In the genomic region with DNA sequence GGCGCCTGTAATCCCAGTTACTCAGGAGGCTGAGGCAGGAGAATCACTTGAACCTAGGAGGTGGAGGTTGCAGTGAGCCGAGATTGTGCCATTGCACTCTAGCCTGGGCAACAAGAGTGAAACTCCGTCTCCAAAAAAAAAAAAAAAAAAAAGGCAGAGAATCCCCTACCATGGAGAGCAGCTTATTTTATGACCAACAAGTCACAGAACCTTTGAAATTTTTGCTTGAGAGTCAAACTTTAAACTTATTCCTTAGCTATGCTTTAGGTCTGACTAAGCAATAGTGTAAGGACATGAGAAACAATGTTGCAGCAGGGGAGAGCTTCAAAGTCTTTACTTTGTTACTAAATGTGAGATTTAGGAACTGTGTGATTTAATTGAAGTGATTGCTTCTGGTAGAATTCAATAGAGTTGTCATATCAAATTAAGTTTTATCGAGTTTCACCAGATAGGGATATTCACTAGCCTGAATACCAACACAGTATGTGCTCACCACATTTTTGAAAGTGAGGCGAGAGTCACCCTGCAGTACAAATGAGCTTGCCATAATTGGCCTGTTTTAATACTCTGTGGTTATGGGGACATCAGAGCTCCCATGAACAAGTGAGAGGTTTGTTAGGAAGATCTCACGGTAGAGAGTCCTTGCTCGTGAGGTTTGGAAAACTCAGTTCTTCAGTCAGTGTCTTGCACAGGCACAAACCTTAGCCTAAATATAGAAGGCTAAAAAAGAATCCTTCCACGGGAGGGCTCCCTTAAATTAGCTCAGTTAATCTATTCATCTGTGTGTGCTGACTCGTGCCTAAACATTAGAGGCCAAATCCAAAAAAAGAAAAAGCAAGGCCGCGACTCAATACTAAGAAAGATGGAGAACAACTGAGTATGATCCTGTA, we compare ENCODE assay signal across 16 cellular contexts.
DNase-seq lines count a peak whose midpoint lies in the region; ATAC-seq and TF ChIP-seq lines count a peak whose summit lies in the region.
"Had no signal": no experiment of that assay in that cellular context is flagged by ENCODE, and none has a peak within 500 bp of the region (broad histone marks: within the 10 kb centered on the region; RNA-seq: fewer than 3 reads in every experiment).

No MANE protein-coding gene starts in this region.

- no peaks in the 10 kb centered on the region for H3K27me3 Mint-ChIP-seq in H9 (ENCODE audit: low read depth)

- H3K4me2 ChIP-seq in H9 (ENCODE audit: insufficient read depth, insufficient read length, low read length) (no peak overlapping the region), PC-9 (no peak overlapping the region)

- WGBS in H9 (ENCODE audit: extremely low coverage, insufficient read length, low lambda C conversion rate) = no CpG with 5 or more reads among the region's 11 CpGs
- WGBS in right cardiac atrium = 61% methylated on average over 9 of the region's 11 CpGs

- CTCF ChIA-PET in PC-9 (lab: Charles Lee) = no interaction called here

- H3K27me3 ChIP-seq in H9 (ENCODE audit: insufficient read depth, low read length) (no peaks in the 10 kb centered on the region), right cardiac atrium (ENCODE audit: control insufficient read depth, insufficient read depth) (no peaks in the 10 kb centered on the region), stomach smooth muscle (ENCODE audit: control insufficient read depth in 1 of 2, insufficient read depth in 2 of 2, low read length in 2 of 2) (no peaks in the 10 kb centered on the region), PC-9 (ENCODE audit: insufficient read depth, low read depth) (no peaks in the 10 kb centered on the region)
- H3K27me3 ChIP-seq: colonic mucosa had no signal

- H4K20me1 ChIP-seq in H9 (ENCODE audit: control insufficient read depth, insufficient read depth, insufficient read length) = no peaks in the 10 kb centered on the region
- no peaks in the 10 kb centered on the region for H4K20me1 ChIP-seq in PC-9 (ENCODE audit: insufficient read depth)

- no peak overlapping the region for H2BK5ac ChIP-seq in H9 (ENCODE audit: insufficient read length, low read length)

- H3K4me1 Mint-ChIP-seq in H9 = peaks cover 59 to 72% of the 10 kb centered on the region in 2 experiments

- H3K23me2 ChIP-seq in H9 (ENCODE audit: insufficient read length, low read depth, low read length, poor library complexity, severe bottlenecking) = no peaks in the 10 kb centered on the region

- no peak overlapping the region for H3T11ph ChIP-seq in H9 (ENCODE audit: low read length)

- peak in 1 of 2 donors; percentile 27 for ATAC-seq in right cardiac atrium
- ATAC-seq: activated T-cell treated with anti-CD3 and anti-CD28 coated beads, Interleukin-2, amount 50 U/mL, for 72 hours; HepG2 had no signal

- no peaks in the 10 kb centered on the region for H3K36me3 Mint-ChIP-seq in H9 (ENCODE audit: insufficient read depth in 1 of 3, low read depth in 3 of 3)

- peaks cover 12% of the 10 kb centered on the region; the same call in 1 of the 2 replicates for H3F3A ChIP-seq in PC-9 (ENCODE audit: insufficient read depth, low read depth)

- H3K36me3 ChIP-seq in stomach smooth muscle (ENCODE audit: control insufficient read depth in 2 of 2, insufficient read depth in 2 of 2, low read length in 2 of 2) (no peaks in the 10 kb centered on the region), PC-9 (ENCODE audit: low read depth) (no peaks in the 10 kb centered on the region)
- H3K36me3 ChIP-seq: colonic mucosa had no signal

- peak overlapping the region; percentile 81; the same call in 1 of the 2 replicates for H2BK15ac ChIP-seq in H9 (ENCODE audit: low read depth, low read length)

- no peaks in the 10 kb centered on the region for H3K79me1 ChIP-seq in H9 (ENCODE audit: insufficient read depth, low read depth, low read length, poor library complexity, severe bottlenecking)

- no peak overlapping the region for H4K5ac ChIP-seq in H9 (ENCODE audit: insufficient read length, low read depth, low read length)

- H3K79me2 ChIP-seq in H9 (ENCODE audit: insufficient read depth, low read length) = peaks cover 5% of the 10 kb centered on the region; the same call in 1 of the 2 replicates
- no peaks in the 10 kb centered on the region; the same call in 1 of the 2 replicates for H3K79me2 ChIP-seq in PC-9 (ENCODE audit: low read depth)

- no peak overlapping the region for H3K4ac ChIP-seq in H9 (ENCODE audit: low read depth, low read length)

- no peak overlapping the region for H4K91ac ChIP-seq in H9 (ENCODE audit: insufficient read length, low read depth, low read length)

- H3K9ac ChIP-seq in H9 (ENCODE audit: extremely low read depth, insufficient read length, low read length) (no peak overlapping the region), stomach smooth muscle (ENCODE audit: low read length in 2 of 2) (peak overlapping the region in 1 of 2 donors; percentile 81)

- H2BK20ac ChIP-seq in H9 (ENCODE audit: low read depth, low read length, poor library complexity, severe bottlenecking) = no peak overlapping the region

- no peak overlapping the region for H3K4me3 Mint-ChIP-seq in H9
- H3K4me3 Mint-ChIP-seq: activated T-cell treated with anti-CD3 and anti-CD28 coated beads, Interleukin-2, amount 50 U/mL, for 72 hours had no signal

- POLR2A ChIA-PET in PC-9 (lab: Charles Lee; ENCODE audit: unreplicated experiment) = no interaction called here

- H3K27ac ChIP-seq in H9 (ENCODE audit: insufficient read length, low read depth, low read length) (no peak overlapping the region), right cardiac atrium (ENCODE audit: low read length) (peak overlapping the region; percentile 96), stomach smooth muscle (ENCODE audit: low read length) (peak overlapping the region; percentile 76), PC-9 (no peak overlapping the region)

- H3K56ac ChIP-seq in H9 (ENCODE audit: insufficient read length, low read depth, low read length) = no peak overlapping the region

- no peak overlapping the region for H2AFZ ChIP-seq in H9 (ENCODE audit: low read length)
- no peak overlapping the region for H2AFZ ChIP-seq in PC-9

- in situ Hi-C loops in astrocyte of the spinal cord (cut with HindIII; ENCODE audit: low sequenced_read_pairs) = no loop called here

- no peak for TF ChIP-seq CTCF in H9 (conservative IDR thresholded peaks at IDR 0.05)
- TF ChIP-seq CTCF in astrocyte of the spinal cord (IDR thresholded peaks at IDR 0.05; ENCODE audit: low read depth, low read length) = no peak
- TF ChIP-seq CTCF in PC-9 (conservative IDR thresholded peaks at IDR 0.05) = no peak

- no peaks in the 10 kb centered on the region for H3K9me3 ChIP-seq in H9 (ENCODE audit: control insufficient read depth, low read depth, low read length)
- no peaks in the 10 kb centered on the region for H3K9me3 ChIP-seq in right cardiac atrium (ENCODE audit: control insufficient read depth, low read length)
- no peaks in the 10 kb centered on the region for H3K9me3 ChIP-seq in stomach smooth muscle (ENCODE audit: control insufficient read depth in 2 of 2, low read length in 2 of 2)
- H3K9me3 ChIP-seq in PC-9 (ENCODE audit: insufficient read depth, low read depth) = no peaks in the 10 kb centered on the region
- H3K9me3 ChIP-seq: colonic mucosa had no signal

- no peaks in the 10 kb centered on the region for H3K9me3 Mint-ChIP-seq in H9
- H3K9me3 Mint-ChIP-seq: activated T-cell treated with anti-CD3 and anti-CD28 coated beads, Interleukin-2, amount 50 U/mL, for 72 hours had no signal

- H2BK120ac ChIP-seq in H9 (ENCODE audit: low read depth, low read length, poor library complexity, severe bottlenecking) = no peak overlapping the region

- intact Hi-C loops in right cardiac atrium (cut with DNase I) = no loop called here
- intact Hi-C loops in PC-9 (cut with micrococcal nuclease; ENCODE audit: unreplicated experiment) = no loop called here

- peak overlapping the region; percentile 5 for H3K18ac ChIP-seq in H9 (ENCODE audit: insufficient read length, low read depth, low read length)

- H2AK5ac ChIP-seq in H9 (ENCODE audit: insufficient read length, low read length) = no peak overlapping the region

- no TSS peak for BruUV-seq in PC-9 (replicated peaks; lab: Mats Ljungman, UMichigan)

- H3K4me3 ChIP-seq in astrocyte of the spinal cord (ENCODE audit: low read depth, low read length) = no peak overlapping the region
- H3K4me3 ChIP-seq in right cardiac atrium (ENCODE audit: low read length) = no peak overlapping the region
- no peak overlapping the region for H3K4me3 ChIP-seq in stomach smooth muscle (ENCODE audit: low read length in 2 of 2)
- H3K4me3 ChIP-seq in PC-9 = no peak overlapping the region
- H3K4me3 ChIP-seq: colonic mucosa had no signal

- H3K27ac Mint-ChIP-seq in H9 = peak overlapping the region in 1 of 3 experiments; percentile 12; a peak in 1 of 7 replicates
- H3K27ac Mint-ChIP-seq: activated T-cell treated with anti-CD3 and anti-CD28 coated beads, Interleukin-2, amount 50 U/mL, for 72 hours had no signal

- no peak overlapping the region for H4K8ac ChIP-seq in H9 (replicated peaks; ENCODE audit: insufficient read length, low read depth, low read length)

- H3K14ac ChIP-seq in H9 (ENCODE audit: insufficient read depth, low read length) = no peak overlapping the region

- no peak overlapping the region for H3K23ac ChIP-seq in H9 (ENCODE audit: insufficient read length, low read depth, low read length)

- DNase-seq in H9 = no peak
- peak; percentile 32 for DNase-seq in astrocyte of the spinal cord (ENCODE audit: low read depth, low spot score)
- no peak for DNase-seq in right cardiac atrium
- DNase-seq in HuH-7 (ENCODE audit: low spot score) = no peak
- DNase-seq in PC-9 = no peak
- no peak for DNase-seq in A172 (ENCODE audit: low spot score)
- no peak for DNase-seq in stimulated activated CD4-positive, alpha-beta T cell treated with anti-CD3 and anti-CD28 coated beads, Interleukin-15, amount 100 ng/mL, for 24 hours
- DNase-seq: activated T-cell treated with anti-CD3 and anti-CD28 coated beads, Interleukin-2, amount 50 U/mL, for 72 hours; colonic mucosa; DMS 273 treated with DMSO at 0.1 percent for 48 hours; kidney glomerular epithelial cell; NCI-H1105 treated with DMSO at 0.1 percent for 48 hours; NCI-H226; stimulated activated CD8-positive, alpha-beta memory T cell treated with anti-CD3 and anti-CD28 coated beads, Interleukin-4, amount 100 ng/mL, for 48 hours had no signal

- no peaks in the 10 kb centered on the region for H3K9me2 ChIP-seq in PC-9 (ENCODE audit: insufficient read depth)

- H3K4me1 ChIP-seq in H9 (ENCODE audit: insufficient read depth, low read length) (peaks cover 19% of the 10 kb centered on the region), right cardiac atrium (ENCODE audit: control insufficient read depth, insufficient read depth, low read length) (peaks cover 15% of the 10 kb centered on the region), stomach smooth muscle (ENCODE audit: control insufficient read depth, insufficient read depth, low read length) (peaks cover 60% of the 10 kb centered on the region), PC-9 (replicated peaks; ENCODE audit: insufficient read depth) (peaks cover 17% of the 10 kb centered on the region)
- H3K4me1 ChIP-seq: colonic mucosa had no signal

- H2BK12ac ChIP-seq in H9 (ENCODE audit: insufficient read length, low read depth, low read length) = peak overlapping the region; percentile 99

Comparison
In these comparisons a context has a peak if more than half of its experiments do, and no peak if none do; other contexts are left out.
1. H3K27ac ChIP-seq: peak in right cardiac atrium (single experiment) and stomach smooth muscle (single experiment); none in H9 (single experiment) and PC-9 (single experiment).